In genomic region chr20:32474967-32475819, GRCh38 we compare ENCODE assay signal across 8 cellular contexts.
DNase-seq lines count a peak whose midpoint lies in the region; ATAC-seq and TF ChIP-seq lines count a peak whose summit lies in the region.

No MANE protein-coding gene starts in this region.

- H3K4me3 ChIP-seq in heart right ventricle (peak overlapping the region in 9 of 10 donors; percentile 8 to 54 (median 42)), ovary (peak overlapping the region; percentile 30)

- no peak for TF ChIP-seq POLR2A in ovary (IDR thresholded peaks at IDR 0.05)

- peak overlapping the region; percentile 69 to 78 for H3K4me3 Mint-ChIP-seq in CD14-positive monocyte

- peaks cover 0 to 4% (median 0%) of the 10 kb centered on the region in 7 donors for H3K9me3 Mint-ChIP-seq in CD14-positive monocyte

- peaks cover 4 to 22% of the 10 kb centered on the region in 2 donors for H3K36me3 Mint-ChIP-seq in CD14-positive monocyte

- 4% methylated on average over 28 of the region's 28 CpGs for WGBS in heart right ventricle, 2 donors
- WGBS in ovary, 3 donors: 0 to 11% (median 1%) methylated on average over 21 to 28 of the region's 28 CpGs

- H3K4me1 Mint-ChIP-seq in CD14-positive monocyte: peaks cover 69% of the 10 kb centered on the region

- intact Hi-C loops in CD14-positive monocyte (cut with micrococcal nuclease) (no loop called here), heart right ventricle (cut with DNase I) (no loop called here), ovary (cut with DNase I) (no loop called here)

- peak overlapping the region; percentile 42 to 79 (median 69) for H3K27ac Mint-ChIP-seq in CD14-positive monocyte

- peaks cover 0 to 7% (median 1%) of the 10 kb centered on the region in 3 donors for H3K27me3 Mint-ChIP-seq in CD14-positive monocyte (ENCODE audit: low read depth in 3 of 3)

- H3K4me1 ChIP-seq in heart right ventricle (peaks cover 30 to 89% (median 75%) of the 10 kb centered on the region in 9 donors), ovary (ENCODE audit: insufficient read depth) (peaks cover 29% of the 10 kb centered on the region)

- no peaks in the 10 kb centered on the region for H3K27me3 ChIP-seq in heart right ventricle
- no peaks in the 10 kb centered on the region for H3K27me3 ChIP-seq in ovary

- ATAC-seq in heart right ventricle (peak; percentile 88 to 97 (median 95)), GM21526 (IDR thresholded peaks at IDR 0.05; ENCODE audit: low FRiP score, unreplicated experiment) (no peak), GM18870 (IDR thresholded peaks at IDR 0.05; ENCODE audit: unreplicated experiment) (no peak)

- H3K36me3 ChIP-seq in heart right ventricle: peaks cover 0 to 27% (median 0%) of the 10 kb centered on the region in 9 donors
- H3K36me3 ChIP-seq in ovary: no peaks in the 10 kb centered on the region

- TF ChIP-seq CTCF in CD14-positive monocyte (IDR thresholded peaks at IDR 0.05) (no peak), heart right ventricle (IDR thresholded peaks at IDR 0.05) (no peak), ovary (IDR thresholded peaks at IDR 0.05) (no peak)

- no peak for TF ChIP-seq EP300 in ovary (IDR thresholded peaks at IDR 0.05)

- H3K9me3 ChIP-seq in heart right ventricle (no peaks in the 10 kb centered on the region), ovary (no peaks in the 10 kb centered on the region)

- DNase-seq in CD14-positive monocyte (ENCODE audit: low spot score) (peak; percentile 69), HS-5 (ENCODE audit: low read depth) (peak; percentile 32), amygdala (lab: John Stamatoyannopoulos, UW) (peak in 47 of 56 donors; percentile 27 to 82 (median 62)), heart right ventricle (peak; percentile 91 to 95), ovary (peak; percentile 93 to 99 (median 99)), NCI-H2029 treated with DMSO at 0.1 percent for 48 hours (lab: John Stamatoyannopoulos, UW) (no peak)

- H3K27ac ChIP-seq in heart right ventricle: peak overlapping the region; percentile 76 to 94 (median 87)
- peak overlapping the region; percentile 62 to 85 for H3K27ac ChIP-seq in ovary

Comparison
In these comparisons a context has a peak if more than half of its experiments do, and no peak if none do; other contexts are left out.
1. ATAC-seq: peak in heart right ventricle (8 of 8); none in GM21526 (single experiment) and GM18870 (single experiment).